22 cellular contexts compared by ENCODE assay signal in the genomic region with DNA sequence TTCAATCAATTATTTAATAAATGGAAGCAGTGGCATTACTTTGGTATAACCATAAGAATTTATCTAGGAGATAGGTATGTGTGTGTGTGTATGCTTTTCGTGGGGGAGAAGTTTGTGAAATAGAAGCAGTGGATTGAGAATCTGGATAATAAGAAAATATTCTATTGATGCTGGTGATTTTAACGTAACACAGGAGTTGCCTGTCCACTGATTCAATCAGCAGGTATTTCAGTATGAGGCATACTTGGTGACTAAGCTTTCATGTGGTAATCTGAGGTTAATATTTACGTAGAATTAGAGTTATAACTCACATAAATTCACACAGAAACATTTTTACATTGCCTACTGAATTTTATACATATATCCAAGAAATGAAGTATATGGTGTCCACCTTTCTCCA.
"Had no signal": no experiment of that assay in that cellular context is flagged by ENCODE, and none has a peak within 500 bp of the region (broad histone marks: within the 10 kb centered on the region; RNA-seq: fewer than 3 reads in every experiment).

No MANE protein-coding gene starts in this region.

- H3K9me3 ChIP-seq: neutrophil, vagina had no signal

- H3K4me3 ChIP-seq: cardiac muscle cell, skin epidermis, tibial nerve, vagina had no signal

- H3K27ac ChIP-seq: cardiac muscle cell, neutrophil, skin epidermis, tibial nerve, vagina had no signal

- DNase-seq: activated CD4-positive, alpha-beta T cell treated with anti-CD3 and anti-CD28 coated beads for 4 hours; activated CD8-positive, alpha-beta T cell treated with anti-CD3 and anti-CD28 coated beads for 36 hours; activated naive CD8-positive, alpha-beta T cell treated with anti-CD3 and anti-CD28 coated beads, Interleukin-2, amount 10 ng/mL, durations not matched to agents 7 days and 5 days; anterior cingulate cortex; hippocampal formation; kidney; mesendoderm; natural killer cell; posterior cingulate gyrus; right cardiac atrium; stimulated activated CD4-positive, alpha-beta T cell treated with anti-CD3 and anti-CD28 coated beads, Interleukin-4, amount 100 ng/mL, for 4 hours; stimulated activated CD8-positive, alpha-beta memory T cell treated with anti-CD3 and anti-CD28 coated beads, Interleukin-4, amount 100 ng/mL, for 48 hours; stimulated activated naive CD4-positive, alpha-beta T cell treated with Interleukin-2 at 50 U/mL for 16 hours; substantia nigra; T-helper 2 cell had no signal

- H3K36me3 ChIP-seq: cardiac muscle cell, neutrophil, tibial nerve, vagina had no signal

- ATAC-seq: activated CD8-positive, alpha-beta T cell treated with anti-CD3 and anti-CD28 coated beads for 36 hours; esophagus mucosa; natural killer cell; right cardiac atrium; WTC11 had no signal

- H3K27me3 ChIP-seq: cardiac muscle cell, neutrophil, tibial nerve, vagina had no signal
